14 cellular contexts compared by ENCODE assay signal in genomic region chr2:236164983-236165301, GRCh38. TPM values are rescaled to one million over a fixed set of nuclear protein-coding genes. Genes with fewer than 3 reads are reported as not detected.
DNase-seq lines count a peak whose midpoint lies in the region; ATAC-seq and TF ChIP-seq lines count a peak whose summit lies in the region.
"Had no signal": no experiment of that assay in that cellular context is flagged by ENCODE, and none has a peak within 500 bp of the region (broad histone marks: within the 10 kb centered on the region; RNA-seq: fewer than 3 reads in every experiment).

No MANE protein-coding gene starts in this region.

- no peak for TF ChIP-seq CTCF in Panc1 (IDR thresholded peaks at IDR 0.05)
- TF ChIP-seq CTCF in glutamatergic neuron (IDR thresholded peaks at IDR 0.05; ENCODE audit: partially characterized antibody, unreplicated experiment): no peak
- no peak for TF ChIP-seq CTCF in psoas muscle (IDR thresholded peaks at IDR 0.05)

- CTCF ChIA-PET in activated CD4-positive, alpha-beta T cell treated with anti-CD3 and anti-CD28 coated beads, Interleukin-2, amount 10 ng/mL, durations not matched to agents 7 days and 5 days (lab: Charles Lee): interaction anchor here (0.6 kb wide), 1 partner anchor 1221 kb away, joined by 3 read pairs; no protein-coding TSS in a partner anchor
- CTCF ChIA-PET in Panc1 (lab: Charles Lee): no interaction called here

- BruUV-seq in Panc1 (replicated peaks; lab: Mats Ljungman, UMichigan): no TSS peak

- 17 to 21% (median 19%) methylated on average over 7 of the region's 7 CpGs for WGBS in psoas muscle, 3 donors

- H3K27me3 ChIP-seq in Panc1 (ENCODE audit: control insufficient read depth, insufficient read depth, low read length) (no peaks in the 10 kb centered on the region), psoas muscle (ENCODE audit: insufficient read depth in 3 of 3, low read length in 2 of 3) (peaks cover 3 to 95% (median 57%) of the 10 kb centered on the region in 3 donors)

- H3K27ac ChIP-seq in Panc1 (ENCODE audit: low read length) (peak overlapping the region; percentile 83), psoas muscle (no peak overlapping the region)
- H3K27ac ChIP-seq: ascending aorta, skin epidermis, upper lobe of left lung had no signal

- H3K4me1 ChIP-seq in Panc1 (ENCODE audit: control insufficient read depth, insufficient read depth, low read length) (peaks cover 9% of the 10 kb centered on the region; the same call in 1 of the 2 replicates), psoas muscle (peaks cover 24% of the 10 kb centered on the region)

- peaks cover 3% of the 10 kb centered on the region for H3K4me1 Mint-ChIP-seq in activated CD4-positive, alpha-beta T cell treated with anti-CD3 and anti-CD28 coated beads, Interleukin-2, amount 10 ng/mL, durations not matched to agents 7 days and 5 days
- peaks cover 25% of the 10 kb centered on the region for H3K4me1 Mint-ChIP-seq in glutamatergic neuron (ENCODE audit: low read depth, unreplicated experiment)

- H3K27me3 Mint-ChIP-seq in activated CD4-positive, alpha-beta T cell treated with anti-CD3 and anti-CD28 coated beads, Interleukin-2, amount 10 ng/mL, durations not matched to agents 7 days and 5 days: peaks cover 53% of the 10 kb centered on the region
- peaks cover 18% of the 10 kb centered on the region for H3K27me3 Mint-ChIP-seq in glutamatergic neuron (ENCODE audit: unreplicated experiment)

- H3K4me3 ChIP-seq in Panc1 (ENCODE audit: low read depth in 2 of 2, low read length in 2 of 2): peak overlapping the region; percentile 46 to 67
- H3K4me3 ChIP-seq in psoas muscle: peak overlapping the region; percentile 63

- DNase-seq in activated CD4-positive, alpha-beta T cell treated with anti-CD3 and anti-CD28 coated beads, Interleukin-2, amount 10 ng/mL, durations not matched to agents 7 days and 5 days: no peak
- DNase-seq in activated CD4-positive, alpha-beta T cell treated with anti-CD3 and anti-CD28 coated beads, Interleukin-2, amount 50 U/mL, for 48 hours: no peak
- no peak for DNase-seq in Panc1 (ENCODE audit: low read depth, low spot score)
- no peak for DNase-seq in glutamatergic neuron
- DNase-seq in psoas muscle: no peak
- DNase-seq in posterior vena cava (ENCODE audit: low spot score): no peak
- DNase-seq in stimulated activated CD4-positive, alpha-beta T cell treated with anti-CD3 and anti-CD28 coated beads, Interleukin-4, amount 100 ng/mL, for 24 hours: no peak
- DNase-seq: T-helper 2 cell had no signal

- H3K9me3 Mint-ChIP-seq in activated CD4-positive, alpha-beta T cell treated with anti-CD3 and anti-CD28 coated beads, Interleukin-2, amount 10 ng/mL, durations not matched to agents 7 days and 5 days: no peaks in the 10 kb centered on the region
- peaks cover 6% of the 10 kb centered on the region for H3K9me3 Mint-ChIP-seq in glutamatergic neuron (ENCODE audit: unreplicated experiment)

- POLR2A ChIA-PET in activated CD4-positive, alpha-beta T cell treated with anti-CD3 and anti-CD28 coated beads, Interleukin-2, amount 10 ng/mL, durations not matched to agents 7 days and 5 days (lab: Charles Lee): no interaction called here
- POLR2A ChIA-PET in Panc1 (lab: Charles Lee): no interaction called here

- no peak for ATAC-seq in Panc1
- no peak for ATAC-seq in psoas muscle
- ATAC-seq in HG02970 (IDR thresholded peaks at IDR 0.05; ENCODE audit: low FRiP score, unreplicated experiment): no peak

- intact Hi-C loops in Panc1 (cut with micrococcal nuclease; ENCODE audit: unreplicated experiment) (no loop called here), psoas muscle (cut with DNase I) (no loop called here), posterior vena cava (cut with DNase I) (no loop called here)

- H3K9me3 ChIP-seq in Panc1 (ENCODE audit: control insufficient read depth, insufficient read depth, low read depth, low read length): no peaks in the 10 kb centered on the region
- no peaks in the 10 kb centered on the region for H3K9me3 ChIP-seq in psoas muscle
- H3K9me3 ChIP-seq: ascending aorta, upper lobe of left lung had no signal

- H3K27ac Mint-ChIP-seq in activated CD4-positive, alpha-beta T cell treated with anti-CD3 and anti-CD28 coated beads, Interleukin-2, amount 10 ng/mL, durations not matched to agents 7 days and 5 days: peak overlapping the region; percentile 73
- H3K27ac Mint-ChIP-seq in glutamatergic neuron (ENCODE audit: unreplicated experiment): no peak overlapping the region

- H3K36me3 ChIP-seq in Panc1 (ENCODE audit: control insufficient read depth, insufficient read depth, low read length) (no peaks in the 10 kb centered on the region), psoas muscle (ENCODE audit: insufficient read depth in 1 of 2, low read depth in 1 of 2) (no peaks in the 10 kb centered on the region)
- H3K36me3 ChIP-seq: ascending aorta, upper lobe of left lung had no signal

- peak overlapping the region; percentile 36 for H3K4me3 Mint-ChIP-seq in activated CD4-positive, alpha-beta T cell treated with anti-CD3 and anti-CD28 coated beads, Interleukin-2, amount 10 ng/mL, durations not matched to agents 7 days and 5 days
- H3K4me3 Mint-ChIP-seq in glutamatergic neuron (ENCODE audit: unreplicated experiment): peak overlapping the region; percentile 90

- peaks cover 3% of the 10 kb centered on the region for H3K36me3 Mint-ChIP-seq in activated CD4-positive, alpha-beta T cell treated with anti-CD3 and anti-CD28 coated beads, Interleukin-2, amount 10 ng/mL, durations not matched to agents 7 days and 5 days (ENCODE audit: low read depth)
- H3K36me3 Mint-ChIP-seq in glutamatergic neuron (ENCODE audit: unreplicated experiment): no peaks in the 10 kb centered on the region

- in situ Hi-C loops in Panc1 (cut with HindIII; ENCODE audit: low pct_unique_long_range_greater_than_20kb, low sequenced_read_pairs): no loop called here

RNA-seq across cellular contexts. Expression of gene GBX2, which starts 3.2 kb away (rescaled TPM):
- total RNA-seq in activated CD4-positive, alpha-beta T cell treated with anti-CD3 and anti-CD28 coated beads, Interleukin-2, amount 10 ng/mL, durations not matched to agents 7 days and 5 days: not detected
- total RNA-seq in Panc1 (2021; ENCODE audit: unreplicated experiment) (10.2 TPM), glutamatergic neuron (ENCODE audit: unreplicated experiment) (1.2 TPM), psoas muscle (not detected), posterior vena cava (not detected)
- 7.9 TPM for polyA plus RNA-seq in Panc1 (2012; ENCODE audit: insufficient read length)
- not detected for polyA plus RNA-seq in psoas muscle
- total RNA-seq: activated CD8-positive, alpha-beta memory T cell treated with anti-CD3 and anti-CD28 coated beads for 36 hours; ascending aorta; mucosa of gallbladder; upper lobe of left lung had no signal
